Comparison of ENCODE assay signal across 11 cellular contexts in the genomic region with DNA sequence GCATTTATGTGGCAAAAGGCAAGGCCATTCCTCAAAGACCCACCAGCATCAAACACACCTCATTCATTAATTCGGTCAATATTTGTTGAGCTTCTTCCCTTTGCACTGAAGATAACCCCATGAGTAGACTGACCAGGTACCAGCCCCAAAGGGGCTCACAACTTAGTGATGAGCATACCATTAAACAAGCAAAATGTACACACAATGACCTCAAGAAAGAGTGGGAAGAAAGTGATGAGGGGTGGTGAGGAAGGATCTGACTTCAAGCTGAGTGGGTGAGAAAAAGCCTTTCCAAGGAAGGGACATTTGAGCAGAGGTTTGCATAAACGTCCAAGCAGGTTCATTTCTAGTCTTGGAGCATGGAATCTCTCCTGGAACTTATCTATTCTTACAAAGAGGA.
"Had no signal": no experiment of that assay in that cellular context is flagged by ENCODE, and none has a peak within 500 bp of the region (broad histone marks: within the 10 kb centered on the region; RNA-seq: fewer than 3 reads in every experiment).

No MANE protein-coding gene starts in this region.

- H3K9me3 Mint-ChIP-seq: GM23338, HFFc6 had no signal

- H3K27ac Mint-ChIP-seq: GM23338, H9, HFFc6 had no signal

- H3K4me2 ChIP-seq: GM23338 had no signal

- H3K4me3 Mint-ChIP-seq: GM23338, H9, HFFc6 had no signal

- H3K27ac ChIP-seq: GM23248 had no signal

- H3K9ac ChIP-seq: GM23248 had no signal

- H3K4me1 Mint-ChIP-seq: GM23338, H9 had no signal

- H3K36me3 ChIP-seq: HAP-1 had no signal

- FAIRE-seq: H1, H54 had no signal

- H3K4me1 ChIP-seq: HAP-1 had no signal

- H2AFZ ChIP-seq: GM23248, GM23338 had no signal

- ATAC-seq: GM23338, HCT116 had no signal

- H3K9me3 ChIP-seq: HAP-1 had no signal

- H3K4me3 ChIP-seq: GM23248, GM23338, HAP-1 had no signal

- DNase-seq: GM23248, GOT3, H7, H9, HCEC 1CT, HFFc6 had no signal
